1 cellular context compared by ENCODE assay signal in genomic region chr6:19613678-19614077, GRCh38.
TF ChIP-seq lines count a peak whose summit lies in the region.

No MANE protein-coding gene starts in this region.

TF ChIP-seq in HCT116, 20 proteins besides CTCF, POLR2A, EP300 and RAD21:
- no peak for TF ChIP-seq ELF1 (IDR thresholded peaks at IDR 0.05; ENCODE audit: borderline replicate concordance, low read depth)
- TF ChIP-seq REST (IDR thresholded peaks at IDR 0.05; ENCODE audit: low read depth), result peak; percentile 36
